15 cellular contexts compared by ENCODE assay signal in the genomic region with DNA sequence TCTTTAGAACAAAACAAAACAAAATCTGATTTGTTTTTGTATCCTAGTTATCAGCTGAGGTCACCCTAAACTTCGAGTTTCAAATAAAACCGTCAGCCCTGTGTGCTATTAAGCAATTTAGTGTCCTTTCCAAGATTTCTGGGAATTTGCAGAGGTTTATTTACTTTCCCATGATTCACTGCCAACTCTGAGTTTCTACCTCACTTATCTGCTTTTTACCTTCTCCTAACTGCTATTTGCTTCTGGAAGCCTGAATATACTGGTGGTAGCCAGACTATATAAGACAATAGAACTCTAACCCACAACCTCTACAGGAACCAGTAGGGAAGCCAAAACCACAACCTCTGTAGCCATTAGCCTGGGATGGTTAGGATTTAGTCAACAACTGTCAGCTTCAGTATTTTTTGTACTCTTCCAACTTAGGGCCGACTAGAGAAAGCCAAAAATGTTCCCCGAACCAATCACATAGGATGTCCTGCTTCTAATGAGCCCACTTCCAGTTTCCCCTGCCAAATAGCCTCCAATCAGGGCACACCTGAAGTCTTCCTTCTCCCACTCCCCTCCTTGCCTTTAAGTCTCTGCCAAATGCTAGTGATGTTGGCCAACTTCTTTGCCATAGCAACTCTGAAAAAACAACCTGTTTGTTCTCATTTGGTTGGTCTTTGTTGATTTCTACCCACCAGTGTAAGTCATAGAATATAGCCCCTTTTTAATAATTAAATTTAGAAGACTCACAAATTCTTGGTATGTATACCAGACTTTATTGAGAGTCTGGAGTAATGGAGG.
DNase-seq lines count a peak whose midpoint lies in the region; ATAC-seq and TF ChIP-seq lines count a peak whose summit lies in the region.
"Had no signal": no experiment of that assay in that cellular context is flagged by ENCODE, and none has a peak within 500 bp of the region (broad histone marks: within the 10 kb centered on the region; RNA-seq: fewer than 3 reads in every experiment).

No MANE protein-coding gene starts in this region.

- H3K4me3 ChIP-seq in adipocyte (ENCODE audit: low read length) (no peak overlapping the region), fibroblast of the aortic adventitia (ENCODE audit: low read depth, low read length) (no peak overlapping the region)
- H3K4me3 ChIP-seq: ascending aorta, dorsolateral prefrontal cortex had no signal

- peak; percentile 30 for DNase-seq in AG09319 (ENCODE audit: extremely low read depth, low read depth)
- DNase-seq in adipocyte (ENCODE audit: low read depth), result peak; percentile 60
- peak; percentile 92 for DNase-seq in fibroblast of the aortic adventitia (ENCODE audit: low read depth)
- no peak for DNase-seq in sciatic nerve (ENCODE audit: low spot score)
- no peak for DNase-seq in stimulated activated CD8-positive, alpha-beta memory T cell treated with anti-CD3 and anti-CD28 coated beads, Interleukin-4, amount 100 ng/mL, for 48 hours
- DNase-seq in germinal center (ENCODE audit: low spot score), result no peak
- DNase-seq: dorsolateral prefrontal cortex; left ventricle myocardium superior; naive thymus-derived CD8-positive, alpha-beta T cell; NCI-H1105; stimulated activated CD4-positive, alpha-beta T cell treated with anti-CD3 and anti-CD28 coated beads, Interleukin-1b, Interleukin-23, amount 100 ng/mL, for 48 hours had no signal

- H3K9me3 ChIP-seq in adipocyte (ENCODE audit: control insufficient read depth, low read length), result no peaks in the 10 kb centered on the region
- H3K9me3 ChIP-seq: ascending aorta had no signal

- intact Hi-C loops in sciatic nerve (cut with DNase I), result no loop called here

- H3K4me1 ChIP-seq in adipocyte (ENCODE audit: control insufficient read depth, insufficient read depth, low read length), result peaks cover 15% of the 10 kb centered on the region

- TF ChIP-seq CTCF in AG09319 (IDR thresholded peaks at IDR 0.05; ENCODE audit: low read depth, low read length), result no peak
- TF ChIP-seq CTCF in fibroblast of the aortic adventitia (IDR thresholded peaks at IDR 0.05; ENCODE audit: insufficient read depth, low read length), result no peak

- no peaks in the 10 kb centered on the region for H3K36me3 ChIP-seq in adipocyte (ENCODE audit: control insufficient read depth, insufficient read depth, low read length, severe bottlenecking)
- H3K36me3 ChIP-seq: ascending aorta had no signal

- no peak overlapping the region for H3K9ac ChIP-seq in adipocyte (ENCODE audit: low read length)

- H3K27me3 ChIP-seq in adipocyte (replicated peaks; ENCODE audit: control insufficient read depth, insufficient read depth, low read length), result no peaks in the 10 kb centered on the region
- H3K27me3 ChIP-seq: ascending aorta, dorsolateral prefrontal cortex had no signal

- ATAC-seq in sciatic nerve (peak; percentile 86), GM18498 (IDR thresholded peaks at IDR 0.05; ENCODE audit: unreplicated experiment) (no peak), HG03175 (IDR thresholded peaks at IDR 0.05; ENCODE audit: unreplicated experiment) (no peak)
- ATAC-seq: left ventricle myocardium superior; naive thymus-derived CD8-positive, alpha-beta T cell; WTC11 had no signal

Comparison
In these comparisons a context has a peak if more than half of its experiments do, and no peak if none do; other contexts are left out.
1. DNase-seq: peak in AG09319 (single experiment), adipocyte (single experiment) and fibroblast of the aortic adventitia (single experiment); none in sciatic nerve (single experiment), stimulated activated CD8-positive, alpha-beta memory T cell treated with anti-CD3 and anti-CD28 coated beads, Interleukin-4, amount 100 ng/mL, for 48 hours (single experiment) and germinal center (single experiment).